In the genomic region with DNA sequence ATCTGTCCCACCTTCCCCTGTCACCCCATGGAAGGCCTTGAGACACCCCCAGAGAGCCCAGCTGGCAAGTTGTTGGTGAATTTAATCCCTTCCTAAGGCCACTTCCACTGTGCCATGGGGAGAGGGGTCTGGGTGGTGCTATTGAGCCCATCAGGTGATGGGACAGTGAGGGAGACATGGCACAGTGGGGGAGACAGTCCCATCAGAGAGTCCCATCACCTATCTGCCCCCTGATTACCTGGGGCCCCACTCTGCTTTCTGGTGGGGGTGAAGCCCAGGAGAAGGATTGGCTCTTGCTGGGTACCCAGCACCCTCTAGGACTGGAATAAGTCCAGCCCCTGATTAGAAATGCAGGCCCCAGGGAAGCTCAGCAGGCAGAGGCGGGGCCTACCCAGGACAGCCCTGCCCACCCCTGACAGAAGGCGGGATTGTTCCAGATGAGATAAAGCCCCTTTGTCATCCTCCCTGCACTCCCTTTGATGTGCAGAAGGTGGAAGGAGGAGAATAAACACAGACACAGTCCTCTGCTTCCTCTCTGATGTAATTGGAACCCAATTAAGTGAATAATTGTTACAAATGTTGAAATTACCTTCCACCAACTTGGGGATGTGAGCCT, we compare ENCODE assay signal across 15 cellular contexts. TPM values are rescaled to one million over a fixed set of nuclear protein-coding genes. Genes with fewer than 3 reads are reported as not detected.
A peak's percentile ranks its signal among the peaks of the same experiment; 100 is the strongest.
DNase-seq lines count a peak whose midpoint lies in the region; ATAC-seq lines count a peak whose summit lies in the region.
"Had no signal": no experiment of that assay in that cellular context is flagged by ENCODE, and none has a peak within 500 bp of the region (broad histone marks: within the 10 kb centered on the region; RNA-seq: fewer than 3 reads in every experiment).

No MANE protein-coding gene starts in this region.

- no peak overlapping the region for H3K27ac Mint-ChIP-seq in T-cell
- H3K27ac Mint-ChIP-seq: activated CD4-positive, alpha-beta memory T cell treated with anti-CD3 and anti-CD28 coated beads, Interleukin-2, amount 10 ng/mL, durations not matched to agents 7 days and 5 days; IgD-negative memory B cell had no signal

- H3K36me3 Mint-ChIP-seq in T-cell: no peaks in the 10 kb centered on the region

- no peak for ATAC-seq in GM21619 (IDR thresholded peaks at IDR 0.05; ENCODE audit: unreplicated experiment)
- ATAC-seq in T-cell (replicated peaks in 1 of 4): no peak
- ATAC-seq in GM18909 (IDR thresholded peaks at IDR 0.05; ENCODE audit: poor library complexity, unreplicated experiment): no peak
- ATAC-seq in GM21737 (IDR thresholded peaks at IDR 0.05; ENCODE audit: unreplicated experiment): no peak

- peaks cover 33 to 41% of the 10 kb centered on the region in 2 donors for H3K27me3 Mint-ChIP-seq in T-cell

- POLR2A ChIA-PET in T-cell (lab: Charles Lee): no interaction called here

- no peaks in the 10 kb centered on the region for H3K9me3 Mint-ChIP-seq in T-cell
- H3K9me3 Mint-ChIP-seq: activated CD4-positive, alpha-beta memory T cell treated with anti-CD3 and anti-CD28 coated beads, Interleukin-2, amount 10 ng/mL, durations not matched to agents 7 days and 5 days; IgD-negative memory B cell had no signal

- CTCF ChIA-PET in T-cell (lab: Charles Lee): no interaction called here

- DNase-seq in Ammon's horn (ENCODE audit: low spot score): peak; percentile 90
- peak in 2 of 3 experiments; percentile 63 to 80 for DNase-seq in NCI-H1417 (lab: John Stamatoyannopoulos, UW)
- peak; percentile 87 for DNase-seq in SW480 (ENCODE audit: low spot score)
- DNase-seq in iPS-NIHi11 (ENCODE audit: low spot score): peak; percentile 55
- DNase-seq in T-cell: no peak
- DNase-seq: activated CD4-positive, alpha-beta memory T cell treated with anti-CD3 and anti-CD28 coated beads, Interleukin-2, amount 10 ng/mL, durations not matched to agents 7 days and 5 days; activated naive CD4-positive, alpha-beta T cell treated with Interleukin-2 at 50 U/mL for 16 hours; mammary epithelial cell; stimulated activated CD4-positive, alpha-beta T cell treated with anti-CD3 and anti-CD28 coated beads, Interleukin-1b, Interleukin-23, amount 100 ng/mL, for 48 hours had no signal

- no peaks in the 10 kb centered on the region for H3K4me1 Mint-ChIP-seq in T-cell
- H3K4me1 Mint-ChIP-seq: activated CD4-positive, alpha-beta memory T cell treated with anti-CD3 and anti-CD28 coated beads, Interleukin-2, amount 10 ng/mL, durations not matched to agents 7 days and 5 days; IgD-negative memory B cell had no signal

- H3K4me3 Mint-ChIP-seq in T-cell: no peak overlapping the region
- H3K4me3 Mint-ChIP-seq: activated CD4-positive, alpha-beta memory T cell treated with anti-CD3 and anti-CD28 coated beads, Interleukin-2, amount 10 ng/mL, durations not matched to agents 7 days and 5 days; IgD-negative memory B cell had no signal

RNA-seq across cellular contexts. Expression of a gene that starts 18.9 kb away (rescaled TPM):
- total RNA-seq in T-cell: under 1 TPM in 4 of 5 donors, not detected in 1; 0.09 to 0.47 (median 0.32) TPM
- total RNA-seq: activated CD4-positive, alpha-beta memory T cell treated with anti-CD3 and anti-CD28 coated beads, Interleukin-2, amount 10 ng/mL, durations not matched to agents 7 days and 5 days; mammary epithelial cell; T-helper 2 cell treated with Interferon-gamma antibody and Interleukin-4, amounts not matched to agents 100 ng/mL and 5 ng/mL, for 36 hours; vagina had no signal

Comparison
In these comparisons a context has a peak if more than half of its experiments do, and no peak if none do; other contexts are left out.
1. DNase-seq: peak in Ammon's horn (single experiment), NCI-H1417 (2 of 3), SW480 (single experiment) and iPS-NIHi11 (single experiment); none in T-cell (0 of 34).